In genomic region chr18:69380324-69380723, GRCh38 we compare ENCODE assay signal across 20 cellular contexts. TPM values are rescaled to one million over a fixed set of nuclear protein-coding genes. Genes with fewer than 3 reads are reported as not detected.
"Had no signal": no experiment of that assay in that cellular context is flagged by ENCODE, and none has a peak within 500 bp of the region (broad histone marks: within the 10 kb centered on the region; RNA-seq: fewer than 3 reads in every experiment).

No MANE protein-coding gene starts in this region.

- DNase-seq: IMR-90, Karpas-422, KG1, MM.1S, NCI-H1092 treated with DMSO at 0.1 percent for 48 hours, NCI-H1436, NCI-H187, NCI-H2029, NCI-H2081 treated with DMSO at 0.1 percent for 48 hours, NCI-H2171, NCI-H226, NCI-H446, NCI-H510A, NCI-H524 treated with DMSO at 0.1 percent for 48 hours, NCI-H69, NCI-H774, PC-3, SHP77, SK-N-SH, SW 1271 had no signal

- H3K9me3 ChIP-seq: SK-N-SH had no signal

RNA-seq across cellular contexts. Expression of gene DOK6, which starts 20.4 kb away (rescaled TPM):
- total RNA-seq: PC-3 had no signal
